10 cellular contexts compared by ENCODE assay signal in genomic region chr2:39468574-39469331, GRCh38. TPM values are rescaled to one million over a fixed set of nuclear protein-coding genes. Genes with fewer than 3 reads are reported as not detected.
DNase-seq lines count a peak whose midpoint lies in the region; ATAC-seq and TF ChIP-seq lines count a peak whose summit lies in the region.
"Had no signal": no experiment of that assay in that cellular context is flagged by ENCODE, and none has a peak within 500 bp of the region (broad histone marks: within the 10 kb centered on the region; RNA-seq: fewer than 3 reads in every experiment).

No MANE protein-coding gene starts in this region.

- TF ChIP-seq CTCF in coronary artery (IDR thresholded peaks at IDR 0.05): no peak
- TF ChIP-seq CTCF in thoracic aorta (IDR thresholded peaks at IDR 0.05): no peak

- H3K27ac ChIP-seq in HUES48 (ENCODE audit: low read depth, low read length) (peak overlapping the region; percentile 68), coronary artery (peak overlapping the region; percentile 52 to 73), thoracic aorta (peak overlapping the region; percentile 72 to 74)

- H3K4me3 ChIP-seq in HUES48 (ENCODE audit: low read depth, low read length) (no peak overlapping the region), coronary artery (peak overlapping the region; percentile 31), thoracic aorta (peak overlapping the region; percentile 46)
- H3K4me3 ChIP-seq: testis had no signal

- H3K4me1 ChIP-seq in HUES48 (ENCODE audit: control insufficient read depth, insufficient read depth, low read length) (peaks cover 30% of the 10 kb centered on the region), thoracic aorta (ENCODE audit: control insufficient read depth in 1 of 2, low read depth in 2 of 2) (peaks cover 26 to 32% of the 10 kb centered on the region in 2 donors)

- H3K9ac ChIP-seq in HUES48 (ENCODE audit: low read depth, low read length): no peak overlapping the region

- H3K9me3 ChIP-seq in HUES48 (ENCODE audit: control insufficient read depth, insufficient read depth, low read length): no peaks in the 10 kb centered on the region
- H3K9me3 ChIP-seq in thoracic aorta: no peaks in the 10 kb centered on the region
- H3K9me3 ChIP-seq: testis had no signal

- no peaks in the 10 kb centered on the region for H3K27me3 ChIP-seq in HUES48 (ENCODE audit: control insufficient read depth, insufficient read depth, low read length)
- H3K27me3 ChIP-seq in thoracic aorta (replicated peaks; ENCODE audit: insufficient read depth): no peaks in the 10 kb centered on the region
- H3K27me3 ChIP-seq: testis had no signal

- DNase-seq in coronary artery (ENCODE audit: low spot score) (no peak), left lobe of liver (ENCODE audit: low spot score) (no peak), thoracic aorta (ENCODE audit: low spot score) (no peak)
- DNase-seq in activated CD4-positive, alpha-beta T cell treated with anti-CD3 and anti-CD28 coated beads for 4 hours: no peak
- DNase-seq: T-helper 9 cell, testis had no signal

- peak; percentile 23 for ATAC-seq in left lobe of liver
- peak; percentile 18 for ATAC-seq in thoracic aorta (ENCODE audit: insufficient number of reproducible peaks, low FRiP score, low read depth)
- ATAC-seq in HG02840 (IDR thresholded peaks at IDR 0.05; ENCODE audit: low FRiP score, unreplicated experiment): no peak
- no peak for ATAC-seq in GM19023 (IDR thresholded peaks at IDR 0.05; ENCODE audit: unreplicated experiment)
- ATAC-seq in GM19035 (IDR thresholded peaks at IDR 0.05; ENCODE audit: unreplicated experiment): no peak

- H3K36me3 ChIP-seq in HUES48 (ENCODE audit: control insufficient read depth, insufficient read depth, low read length): no peaks in the 10 kb centered on the region
- H3K36me3 ChIP-seq in thoracic aorta: no peaks in the 10 kb centered on the region

RNA-seq across cellular contexts. Expression of gene MAP4K3, which starts 31.7 kb away (rescaled TPM):
- total RNA-seq in left lobe of liver: 12.8 TPM
- total RNA-seq in thoracic aorta: 10 to 100 TPM; 53.7 to 58.8 TPM

Comparison
In these comparisons a context has a peak if more than half of its experiments do, and no peak if none do; other contexts are left out.
1. ATAC-seq: peak in left lobe of liver (single experiment) and thoracic aorta (single experiment); none in HG02840 (single experiment), GM19023 (single experiment) and GM19035 (single experiment).
2. Peak in every context shown above with its lines, with median percentiles within 50 percentile points of each other: H3K27ac ChIP-seq.